ENCODE assay signal across 1 cellular context in the genomic region with DNA sequence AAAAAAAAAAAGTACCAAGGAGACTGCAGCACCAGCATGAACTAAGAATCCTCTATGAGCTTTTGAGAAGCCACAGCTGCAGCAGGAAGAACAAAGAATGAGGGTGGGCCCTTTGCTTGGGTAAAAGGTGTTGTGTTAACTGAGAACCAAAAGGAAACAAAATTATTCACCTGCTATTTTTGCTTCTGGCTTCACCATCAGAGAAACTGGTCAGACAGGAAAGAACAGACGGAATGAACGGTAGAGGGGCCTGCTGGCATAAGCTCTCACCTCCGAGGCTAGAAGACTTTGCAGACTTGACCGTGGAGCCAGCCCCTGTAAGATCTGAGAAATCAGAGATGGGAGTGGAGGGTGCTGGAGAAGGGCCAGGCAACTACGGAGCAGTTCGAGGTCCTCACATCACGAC.
TF ChIP-seq lines count a peak whose summit lies in the region.

No MANE protein-coding gene starts in this region.

TF ChIP-seq in IMR-90, 13 proteins besides CTCF, POLR2A, EP300 and RAD21:
- TF ChIP-seq CEBPB (IDR thresholded peaks at IDR 0.05; ENCODE audit: low read depth, low read length), result no peak
- no peak for TF ChIP-seq CHD1 (IDR thresholded peaks at IDR 0.05; ENCODE audit: low read depth, low read length)
- no peak for TF ChIP-seq BHLHE40 (IDR thresholded peaks at IDR 0.05; ENCODE audit: low read depth, low read length)
- no peak for TF ChIP-seq NFE2L2 (IDR thresholded peaks at IDR 0.05; ENCODE audit: low read depth, low read length)
- TF ChIP-seq MXI1 (IDR thresholded peaks at IDR 0.05; ENCODE audit: borderline replicate concordance, low read depth, low read length), result no peak
- TF ChIP-seq, protein P1, sequence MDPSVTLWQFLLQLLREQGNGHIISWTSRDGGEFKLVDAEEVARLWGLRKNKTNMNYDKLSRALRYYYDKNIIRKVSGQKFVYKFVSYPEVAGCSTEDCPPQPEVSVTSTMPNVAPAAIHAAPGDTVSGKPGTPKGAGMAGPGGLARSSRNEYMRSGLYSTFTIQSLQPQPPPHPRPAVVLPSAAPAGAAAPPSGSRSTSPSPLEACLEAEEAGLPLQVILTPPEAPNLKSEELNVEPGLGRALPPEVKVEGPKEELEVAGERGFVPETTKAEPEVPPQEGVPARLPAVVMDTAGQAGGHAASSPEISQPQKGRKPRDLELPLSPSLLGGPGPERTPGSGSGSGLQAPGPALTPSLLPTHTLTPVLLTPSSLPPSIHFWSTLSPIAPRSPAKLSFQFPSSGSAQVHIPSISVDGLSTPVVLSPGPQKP (IDR thresholded peaks at IDR 0.05; ENCODE audit: borderline replicate concordance, low read depth, low read length), result no peak
- TF ChIP-seq SMC3 (IDR thresholded peaks at IDR 0.05; ENCODE audit: low read depth, low read length), result no peak
- no peak for TF ChIP-seq RFX5 (IDR thresholded peaks at IDR 0.05; ENCODE audit: low read depth, low read length)
- TF ChIP-seq FOS (IDR thresholded peaks at IDR 0.05; ENCODE audit: low read depth, low read length), result no peak
- no peak for TF ChIP-seq MAFK (IDR thresholded peaks at IDR 0.05; ENCODE audit: low read depth, low read length)
